ENCODE assay signal across 8 cellular contexts in the genomic region with DNA sequence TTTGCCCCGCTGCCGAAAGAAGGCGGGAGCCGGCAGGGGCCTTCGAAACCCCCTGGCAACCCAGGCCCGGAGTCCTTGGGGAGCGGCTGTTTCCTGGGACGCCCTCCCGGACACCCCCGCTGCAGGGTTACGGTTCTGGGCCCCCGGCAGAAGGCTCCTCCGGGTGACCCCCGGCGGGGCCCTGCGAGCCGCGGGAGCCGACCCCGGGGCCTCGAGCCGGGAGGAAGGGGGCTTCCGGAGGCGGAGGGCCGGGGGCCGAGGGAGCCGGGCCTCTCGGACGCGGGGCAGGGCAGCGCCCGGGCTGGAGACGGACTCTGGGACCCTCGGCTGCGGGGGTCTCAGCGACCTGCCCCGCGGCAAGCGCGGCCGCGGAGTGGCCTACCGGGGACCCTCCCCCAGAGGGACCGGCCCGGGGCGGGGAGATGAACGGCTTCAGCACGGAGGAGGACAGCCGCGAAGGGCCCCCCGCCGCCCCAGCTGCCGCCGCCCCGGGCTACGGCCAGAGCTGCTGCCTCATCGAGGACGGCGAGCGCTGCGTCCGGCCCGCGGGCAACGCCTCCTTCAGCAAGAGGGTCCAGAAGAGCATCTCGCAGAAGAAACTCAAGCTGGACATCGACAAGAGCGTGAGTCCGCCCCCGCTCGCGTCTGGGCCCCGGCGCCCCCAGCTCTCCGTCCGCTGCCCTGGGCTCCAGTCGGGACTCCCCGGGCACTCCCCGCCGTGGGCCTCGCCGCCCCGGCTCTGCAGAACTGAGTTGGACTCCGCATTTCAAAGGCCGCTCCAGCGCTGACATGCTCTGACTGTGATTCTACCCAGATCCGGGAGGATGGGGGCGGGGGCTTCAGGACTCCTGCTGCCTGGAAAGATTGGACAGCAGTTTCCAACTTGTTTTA. TPM values are rescaled to one million over a fixed set of nuclear protein-coding genes. Genes with fewer than 3 reads are reported as not detected.
A peak's percentile ranks its signal among the peaks of the same experiment; 100 is the strongest.
DNase-seq lines count a peak whose midpoint lies in the region; ATAC-seq lines count a peak whose summit lies in the region.

No MANE protein-coding gene starts in this region.

- H3K4me3 ChIP-seq in endocrine pancreas (ENCODE audit: control insufficient read depth, insufficient read depth, low read length) (peak overlapping the region; percentile 57), mesodermal cell (ENCODE audit: extremely low read depth, insufficient read depth, low read length, poor library complexity, severe bottlenecking) (peak overlapping the region; percentile 65)

- H3K9me3 ChIP-seq in endocrine pancreas (ENCODE audit: control insufficient read depth, low read length) (no peaks in the 10 kb centered on the region), mesodermal cell (ENCODE audit: control insufficient read depth, low read length) (no peaks in the 10 kb centered on the region)

- ATAC-seq in GM21723 (IDR thresholded peaks at IDR 0.05; ENCODE audit: unreplicated experiment), result peak; percentile 26

- H3K27me3 ChIP-seq in endocrine pancreas (ENCODE audit: control insufficient read depth, insufficient read depth, low read length), result no peaks in the 10 kb centered on the region

- H3K4me1 ChIP-seq in endocrine pancreas (ENCODE audit: control insufficient read depth, insufficient read depth, low read length), result no peaks in the 10 kb centered on the region
- peaks cover 6% of the 10 kb centered on the region for H3K4me1 ChIP-seq in mesodermal cell (ENCODE audit: control insufficient read depth, insufficient read depth, low read length, poor library complexity, severe bottlenecking)

- no peaks in the 10 kb centered on the region for H3K36me3 ChIP-seq in endocrine pancreas (ENCODE audit: control insufficient read depth, insufficient read depth, low read length)
- peaks cover 39% of the 10 kb centered on the region for H3K36me3 ChIP-seq in mesodermal cell (ENCODE audit: control insufficient read depth, insufficient read depth, low read length)

- peak overlapping the region; percentile 68 for H3K27ac ChIP-seq in mesodermal cell (ENCODE audit: low read depth, low read length, severe bottlenecking)

- 0% methylated on average over 74 to 87 of the region's 88 CpGs for WGBS in mesodermal cell (ENCODE audit: insufficient coverage in 2 of 2), 2 experiments

- DNase-seq in Daoy (ENCODE audit: low read depth) (peak; percentile 67), Kasumi-1 (lab: John Stamatoyannopoulos, UW) (peak; percentile 5 to 37), NCI-H524 treated with DMSO at 0.1 percent for 48 hours (lab: John Stamatoyannopoulos, UW) (no peak)
- peak in 2 of 3 experiments; percentile 6 to 21 for DNase-seq in activated CD8-positive, alpha-beta memory T cell treated with anti-CD3 and anti-CD28 coated beads for 48 hours (ENCODE audit: low read depth in 2 of 3, low spot score in 2 of 3)
- peak; percentile 11 for DNase-seq in stimulated activated CD8-positive, alpha-beta memory T cell treated with anti-CD3 and anti-CD28 coated beads, Interleukin-4, amount 100 ng/mL, for 24 hours (ENCODE audit: low read depth)

- peak overlapping the region; percentile 55 for H3K9ac ChIP-seq in endocrine pancreas (ENCODE audit: control insufficient read depth, insufficient read depth, low read length)

RNA-seq across cellular contexts. Expression of gene SAP30L, which starts 0.6 kb away (rescaled TPM):
- 15.8 and 16.2 TPM in 2 replicates for total RNA-seq in Daoy (2014; rRNA removed; shearing (Covaris generic))
- polyA plus RNA-seq in mesodermal cell (2013, experiment 1 of 2), result 60.6 TPM
- polyA plus RNA-seq in mesodermal cell (2013, experiment 2 of 2), result 64.0 TPM

RNA-seq across cellular contexts. Expression of gene HAND1, which starts 31.6 kb away (rescaled TPM):
- 0.69 TPM in 1 of 2 replicates, not detected in the other for total RNA-seq in Daoy (2014; rRNA removed; shearing (Covaris generic))
- 366 TPM for polyA plus RNA-seq in mesodermal cell (2013, experiment 1 of 2)
- polyA plus RNA-seq in mesodermal cell (2013, experiment 2 of 2), result 464 TPM
